Comparison of ENCODE assay signal across 14 cellular contexts in genomic region chr9:76415731-76416130, GRCh38. TPM values are rescaled to one million over a fixed set of nuclear protein-coding genes. Genes with fewer than 3 reads are reported as not detected.
DNase-seq lines count a peak whose midpoint lies in the region; ATAC-seq and TF ChIP-seq lines count a peak whose summit lies in the region.
"Had no signal": no experiment of that assay in that cellular context is flagged by ENCODE, and none has a peak within 500 bp of the region (broad histone marks: within the 10 kb centered on the region; RNA-seq: fewer than 3 reads in every experiment).

No MANE protein-coding gene starts in this region.

- H3K4me1 ChIP-seq in adrenal gland (replicated peaks in 1 of 2) (peaks cover 0 to 5% of the 10 kb centered on the region in 2 donors), right lobe of liver (peaks cover 0 to 6% (median 0%) of the 10 kb centered on the region in 4 donors)

- H3K4me3 ChIP-seq in adrenal gland (no peak overlapping the region), right lobe of liver (no peak overlapping the region)

- DNase-seq in COR-L47 (lab: John Stamatoyannopoulos, UW) = peak; percentile 88
- peak; percentile 24 for DNase-seq in MV-4-11 (lab: John Stamatoyannopoulos, UW)
- peak in 4 of 7 donors; percentile 25 to 63 (median 39) for DNase-seq in adrenal gland
- DNase-seq in right lobe of liver = no peak
- DNase-seq in activated naive CD4-positive, alpha-beta T cell treated with anti-CD3 and anti-CD28 coated beads, Interleukin-2, amount 50 U/mL, for 72 hours (ENCODE audit: low spot score in 2 of 2) = no peak
- DNase-seq in RPMI8226 = no peak
- DNase-seq: activated CD4-positive, alpha-beta memory T cell treated with anti-CD3 and anti-CD28 coated beads, Interleukin-2, amount 10 ng/mL, durations not matched to agents 7 days and 5 days; activated naive CD4-positive, alpha-beta T cell treated with Interleukin-2 at 50 U/mL for 16 hours; occipital lobe; stimulated activated naive CD4-positive, alpha-beta T cell; T-cell had no signal

- H3K9me3 ChIP-seq in adrenal gland (replicated peaks in 1 of 3) = no peaks in the 10 kb centered on the region
- H3K9me3 ChIP-seq in right lobe of liver = peaks cover 0 to 2% (median 0%) of the 10 kb centered on the region in 4 donors

- TF ChIP-seq POLR2A in adrenal gland (IDR thresholded peaks at IDR 0.05) (no peak), right lobe of liver (IDR thresholded peaks at IDR 0.05) (no peak)

- ATAC-seq in right lobe of liver = peak in 3 of 4 donors; percentile 28 to 84 (median 57)
- no peak for ATAC-seq in HG03521 (IDR thresholded peaks at IDR 0.05; ENCODE audit: unreplicated experiment)
- no peak for ATAC-seq in activated naive CD4-positive, alpha-beta T cell treated with anti-CD3 and anti-CD28 coated beads, Interleukin-2, amount 50 U/mL, for 72 hours
- no peak for ATAC-seq in GM19452 (IDR thresholded peaks at IDR 0.05; ENCODE audit: unreplicated experiment)
- ATAC-seq: T-cell had no signal

- H3K27ac ChIP-seq in adrenal gland (peak overlapping the region in 2 of 5 donors; percentile 11 to 32), right lobe of liver (peak overlapping the region in 1 of 3 donors; percentile 17)

- no peak overlapping the region for H3K27ac Mint-ChIP-seq in activated naive CD4-positive, alpha-beta T cell treated with anti-CD3 and anti-CD28 coated beads, Interleukin-2, amount 50 U/mL, for 72 hours
- H3K27ac Mint-ChIP-seq: activated CD4-positive, alpha-beta memory T cell treated with anti-CD3 and anti-CD28 coated beads, Interleukin-2, amount 10 ng/mL, durations not matched to agents 7 days and 5 days; CD14-positive monocyte had no signal

- intact Hi-C loops in adrenal gland (cut with DNase I) = no loop called here
- intact Hi-C loops in right lobe of liver (cut with DNase I) = no loop called here

- peaks cover 12 to 16% of the 10 kb centered on the region in 2 donors for H3K36me3 Mint-ChIP-seq in activated naive CD4-positive, alpha-beta T cell treated with anti-CD3 and anti-CD28 coated beads, Interleukin-2, amount 50 U/mL, for 72 hours

- H3K9me3 Mint-ChIP-seq in activated naive CD4-positive, alpha-beta T cell treated with anti-CD3 and anti-CD28 coated beads, Interleukin-2, amount 50 U/mL, for 72 hours = peaks cover 10 to 12% of the 10 kb centered on the region in 2 donors

- no peak for TF ChIP-seq CTCF in adrenal gland (IDR thresholded peaks at IDR 0.05)
- TF ChIP-seq CTCF in right lobe of liver (IDR thresholded peaks at IDR 0.05) = no peak

- no peaks in the 10 kb centered on the region for H3K36me3 ChIP-seq in adrenal gland (replicated peaks in 1 of 2)
- no peaks in the 10 kb centered on the region for H3K36me3 ChIP-seq in right lobe of liver

- H3K27me3 ChIP-seq in adrenal gland (no peaks in the 10 kb centered on the region), right lobe of liver (no peaks in the 10 kb centered on the region)

RNA-seq across cellular contexts. Expression of gene RFK, which starts 21.5 kb away (rescaled TPM):
- total RNA-seq in adrenal gland = 10 to 100 TPM; 10.3 to 29.0 (median 22.5) TPM
- polyA plus RNA-seq in adrenal gland = 10 to 100 TPM in 1 of 3 donors, 1 to 10 TPM in 2; 8.1 to 48.5 (median 9.2) TPM
- 10 to 100 TPM; 11.1 to 25.2 (median 19.7) TPM for total RNA-seq in right lobe of liver
- total RNA-seq in activated naive CD4-positive, alpha-beta T cell treated with anti-CD3 and anti-CD28 coated beads, Interleukin-2, amount 50 U/mL, for 72 hours = 10 to 100 TPM in 1 of 2 donors, 1 to 10 TPM in 1; 5.8 to 12.2 TPM

RNA-seq across cellular contexts. Expression of gene GCNT1, which starts 43.3 kb away (rescaled TPM):
- total RNA-seq in adrenal gland (10 to 100 TPM in 1 of 8 donors, 1 to 10 TPM in 6, under 1 TPM in 1; 0.79 to 56.4 (median 3.9) TPM), right lobe of liver (1 to 10 TPM; 1.1 to 3.6 (median 2.7) TPM)
- 1 to 10 TPM in 2 of 3 donors, under 1 TPM in 1; 0.77 to 1.3 (median 1.2) TPM for polyA plus RNA-seq in adrenal gland
- total RNA-seq in activated naive CD4-positive, alpha-beta T cell treated with anti-CD3 and anti-CD28 coated beads, Interleukin-2, amount 50 U/mL, for 72 hours = 1 to 10 TPM; 3.8 to 4.8 TPM

Comparison
In these comparisons a context has a peak if more than half of its experiments do, and no peak if none do; other contexts are left out.
1. DNase-seq: peak in COR-L47 (single experiment), MV-4-11 (single experiment) and adrenal gland (4 of 7); none in right lobe of liver (0 of 3), activated naive CD4-positive, alpha-beta T cell treated with anti-CD3 and anti-CD28 coated beads, Interleukin-2, amount 50 U/mL, for 72 hours (0 of 2) and RPMI8226 (single experiment).
2. ATAC-seq: peak in right lobe of liver (3 of 4); none in HG03521 (single experiment), activated naive CD4-positive, alpha-beta T cell treated with anti-CD3 and anti-CD28 coated beads, Interleukin-2, amount 50 U/mL, for 72 hours (0 of 2) and GM19452 (single experiment).